29 cellular contexts compared by ENCODE assay signal in the genomic region with DNA sequence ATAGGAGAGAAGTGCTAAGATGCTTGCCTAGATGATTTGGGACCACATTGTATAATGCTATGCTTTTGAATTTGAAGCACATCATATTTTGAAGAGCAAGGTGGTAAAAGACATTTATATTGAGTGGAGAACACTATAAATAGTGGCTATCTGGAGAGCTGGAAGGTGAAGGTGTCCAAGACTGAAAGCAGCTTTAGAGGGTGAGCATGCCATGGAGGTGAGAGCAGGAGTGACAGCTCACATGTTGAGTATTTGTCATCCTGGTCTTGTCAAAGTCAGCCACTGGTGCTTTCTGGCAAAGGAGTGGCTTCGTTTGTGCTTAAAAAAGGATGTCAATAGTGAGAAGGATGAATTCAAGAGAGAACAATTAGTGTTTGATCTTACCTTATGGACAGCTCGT.
"Had no signal": no experiment of that assay in that cellular context is flagged by ENCODE, and none has a peak within 500 bp of the region (broad histone marks: within the 10 kb centered on the region; RNA-seq: fewer than 3 reads in every experiment).

No MANE protein-coding gene starts in this region.

- DNase-seq: islet precursor cell; mesendoderm; naive B cell; natural killer cell; nephron progenitor cell; occipital lobe; stimulated activated CD4-positive, alpha-beta T cell treated with anti-CD3 and anti-CD28 coated beads, Interleukin-12 subunit alpha, Interleukin-12 subunit beta, amount 100 ng/mL, for 4 hours; stimulated activated CD4-positive, alpha-beta T cell treated with anti-CD3 and anti-CD28 coated beads, Interleukin-15, amount 100 ng/mL, for 24 hours; stimulated activated CD4-positive, alpha-beta T cell treated with anti-CD3 and anti-CD28 coated beads, Interleukin-2, amount 100 ng/mL, for 24 hours; stimulated activated CD4-positive, alpha-beta T cell treated with anti-CD3 and anti-CD28 coated beads, Interleukin-4, amount 100 ng/mL, for 1 hour; stimulated activated naive B cell treated with anti-CD40 and anti-IgM and Interleukin-4, amounts not matched to agents 10 μg/mL and 1 μg/mL and 100 μg/mL, for 72 hours; stimulated activated naive CD8-positive, alpha-beta T cell treated with anti-CD3 and anti-CD28 coated beads, Interleukin-15, Interleukin-2, amounts not matched to agents 100 U/mL and 50 U/mL, for 24 hours; stomach; tibial artery; trophoblast cell; upper lobe of right lung had no signal

- H3K27me3 ChIP-seq: hepatocyte, neural progenitor cell, neutrophil, right atrium auricular region, stomach, suprapubic skin, tibial artery, upper lobe of right lung had no signal

- H3K4me1 Mint-ChIP-seq: naive B cell; natural killer cell; stimulated activated naive B cell treated with anti-CD40 and anti-IgM and Interleukin-4, amounts not matched to agents 10 μg/mL and 1 μg/mL and 100 μg/mL, for 72 hours had no signal

- H3K27ac ChIP-seq: hepatocyte, neural progenitor cell, neutrophil, parathyroid adenoma, right atrium auricular region, skin epidermis, stomach, suprapubic skin, thoracic aorta, tibial artery, upper lobe of right lung had no signal

- H3K4me1 ChIP-seq: neural progenitor cell, parathyroid adenoma, stomach, suprapubic skin, tibial artery, upper lobe of right lung had no signal

- H3K36me3 ChIP-seq: neural progenitor cell, neutrophil, right atrium auricular region, stomach, suprapubic skin, thoracic aorta, tibial artery, upper lobe of right lung had no signal

- H3K27ac Mint-ChIP-seq: mesothelial cell of epicardium; naive B cell; natural killer cell; nephron progenitor cell; neural progenitor cell; progenitor cell of endocrine pancreas; stimulated activated naive B cell treated with anti-CD40 and anti-IgM and Interleukin-4, amounts not matched to agents 10 μg/mL and 1 μg/mL and 100 μg/mL, for 72 hours had no signal

- H3K4me3 ChIP-seq: hepatocyte, lung, neural progenitor cell, right atrium auricular region, skin epidermis, stomach, suprapubic skin, thoracic aorta, tibial artery, upper lobe of right lung had no signal

- ATAC-seq: left lobe of liver; natural killer cell; sciatic nerve; stimulated activated naive B cell treated with anti-CD40 and anti-IgM and Interleukin-4, amounts not matched to agents 10 μg/mL and 1 μg/mL and 100 μg/mL, for 72 hours; stimulated activated naive CD8-positive, alpha-beta T cell treated with anti-CD3 and anti-CD28 coated beads, Interleukin-15, Interleukin-2, amounts not matched to agents 100 U/mL and 50 U/mL, for 24 hours; upper lobe of right lung had no signal

- H3K9me3 ChIP-seq: neutrophil, upper lobe of right lung had no signal

- H3K4me3 Mint-ChIP-seq: mesothelial cell of epicardium; naive B cell; natural killer cell; nephron progenitor cell; neural progenitor cell; stimulated activated naive B cell treated with anti-CD40 and anti-IgM and Interleukin-4, amounts not matched to agents 10 μg/mL and 1 μg/mL and 100 μg/mL, for 72 hours had no signal
